In genomic region chr1:151619489-151620093, GRCh38 we compare ENCODE assay signal across 9 cellular contexts. TPM values are rescaled to one million over a fixed set of nuclear protein-coding genes. Genes with fewer than 3 reads are reported as not detected.
A peak's percentile ranks its signal among the peaks of the same experiment; 100 is the strongest.
DNase-seq lines count a peak whose midpoint lies in the region; ATAC-seq and TF ChIP-seq lines count a peak whose summit lies in the region.
"Had no signal": no experiment of that assay in that cellular context is flagged by ENCODE, and none has a peak within 500 bp of the region (broad histone marks: within the 10 kb centered on the region; RNA-seq: fewer than 3 reads in every experiment).

No MANE protein-coding gene starts in this region.

- ATAC-seq in upper lobe of left lung (ENCODE audit: low FRiP score in 2 of 2) (peak in 1 of 2 donors; percentile 66), HG02798 (IDR thresholded peaks at IDR 0.05; ENCODE audit: poor library complexity, unreplicated experiment) (no peak)

- peak overlapping the region; percentile 38 for H3K27ac ChIP-seq in mesenchymal stem cell (ENCODE audit: low read length, poor library complexity, severe bottlenecking)
- H3K27ac ChIP-seq in upper lobe of left lung, result peak overlapping the region; percentile 54 to 75 (median 66)

- in situ Hi-C loops in G401 (cut with HindIII; ENCODE audit: low sequenced_read_pairs), result no loop called here

- no peak for TF ChIP-seq EP300 in upper lobe of left lung (IDR thresholded peaks at IDR 0.05)

- no peak overlapping the region for H2AFZ ChIP-seq in mesenchymal stem cell (ENCODE audit: low read depth, low read length)

- H2BK12ac ChIP-seq in mesenchymal stem cell (ENCODE audit: low read length in 2 of 2), result no peak overlapping the region

- H3K4me1 Mint-ChIP-seq in activated CD4-positive, alpha-beta memory T cell treated with anti-CD3 and anti-CD28 coated beads for 36 hours (ENCODE audit: low read depth), result peaks cover 52% of the 10 kb centered on the region
- peaks cover 43% of the 10 kb centered on the region for H3K4me1 Mint-ChIP-seq in activated CD4-positive, alpha-beta memory T cell treated with anti-CD3 and anti-CD28 coated beads, Interleukin-2, amount 10 ng/mL, durations not matched to agents 7 days and 5 days
- peaks cover 37% of the 10 kb centered on the region for H3K4me1 Mint-ChIP-seq in MCF 10A (ENCODE audit: insufficient read depth, unreplicated experiment)

- H2BK15ac ChIP-seq in mesenchymal stem cell (ENCODE audit: low read depth, poor library complexity, severe bottlenecking), result no peak overlapping the region

- no peak overlapping the region for H4K8ac ChIP-seq in mesenchymal stem cell (ENCODE audit: low read length)

- H3K23ac ChIP-seq in mesenchymal stem cell (ENCODE audit: low read length in 2 of 2), result no peak overlapping the region

- peak overlapping the region in 1 of 2 experiments; percentile 16 for H3K4ac ChIP-seq in mesenchymal stem cell (ENCODE audit: low read depth in 1 of 2, low read length in 2 of 2)

- H3K4me1 ChIP-seq in mesenchymal stem cell (ENCODE audit: control insufficient read depth, insufficient read depth, low read depth, low read length) (peaks cover 8% of the 10 kb centered on the region), upper lobe of left lung (peaks cover 30 to 50% (median 38%) of the 10 kb centered on the region in 4 donors)

- peaks cover 2% of the 10 kb centered on the region for H3K36me3 Mint-ChIP-seq in activated CD4-positive, alpha-beta memory T cell treated with anti-CD3 and anti-CD28 coated beads for 36 hours
- H3K36me3 Mint-ChIP-seq in activated CD4-positive, alpha-beta memory T cell treated with anti-CD3 and anti-CD28 coated beads, Interleukin-2, amount 10 ng/mL, durations not matched to agents 7 days and 5 days (ENCODE audit: low read depth), result peaks cover 6% of the 10 kb centered on the region
- H3K36me3 Mint-ChIP-seq in MCF 10A (ENCODE audit: insufficient read depth, unreplicated experiment), result no peaks in the 10 kb centered on the region

- no peaks in the 10 kb centered on the region for H3K9me3 ChIP-seq in mesenchymal stem cell (ENCODE audit: control insufficient read depth, low read length)
- no peaks in the 10 kb centered on the region for H3K9me3 ChIP-seq in upper lobe of left lung

- peaks cover 12% of the 10 kb centered on the region for H3K79me1 ChIP-seq in mesenchymal stem cell (replicated peaks; ENCODE audit: low read length, poor library complexity, severe bottlenecking)

- TF ChIP-seq POLR2A in upper lobe of left lung (IDR thresholded peaks at IDR 0.05), result no peak

- no peak overlapping the region for H3K14ac ChIP-seq in mesenchymal stem cell (ENCODE audit: low read length in 2 of 2)

- CTCF ChIA-PET in activated CD4-positive, alpha-beta memory T cell treated with anti-CD3 and anti-CD28 coated beads for 36 hours (lab: Charles Lee), result interaction anchor here (1.2 to 1.8 kb wide), 2 partner anchors 26 to 175 kb away, joined by 3 to 9 read pairs; no protein-coding TSS in a partner anchor
- CTCF ChIA-PET in activated CD4-positive, alpha-beta memory T cell treated with anti-CD3 and anti-CD28 coated beads, Interleukin-2, amount 10 ng/mL, durations not matched to agents 7 days and 5 days (lab: Charles Lee), result interaction anchor here (0.8 to 1.8 kb wide), 4 partner anchors 8 to 26 kb away, joined by 3 to 6 read pairs (median 4); no protein-coding TSS in a partner anchor
- CTCF ChIA-PET in MCF 10A (lab: Yijun Ruan, JAX), result interaction anchor here (0.6 to 4.5 kb wide), 8 partner anchors 23 to 217 kb away, joined by 3 to 33 read pairs (median 6); no protein-coding TSS in a partner anchor

- H2BK120ac ChIP-seq in mesenchymal stem cell (ENCODE audit: low read depth, low read length), result no peak overlapping the region

- no peak overlapping the region for H3K4me2 ChIP-seq in mesenchymal stem cell (ENCODE audit: low read length, poor library complexity, severe bottlenecking)

- WGBS in mesenchymal stem cell, result 60% methylated on average over 6 of the region's 6 CpGs
- 64% methylated on average over 6 of the region's 6 CpGs for WGBS in upper lobe of left lung, 2 donors

- H3K27me3 Mint-ChIP-seq in activated CD4-positive, alpha-beta memory T cell treated with anti-CD3 and anti-CD28 coated beads for 36 hours, result no peaks in the 10 kb centered on the region
- H3K27me3 Mint-ChIP-seq in activated CD4-positive, alpha-beta memory T cell treated with anti-CD3 and anti-CD28 coated beads, Interleukin-2, amount 10 ng/mL, durations not matched to agents 7 days and 5 days, result no peaks in the 10 kb centered on the region
- H3K27me3 Mint-ChIP-seq in MCF 10A (ENCODE audit: insufficient read depth, unreplicated experiment), result no peaks in the 10 kb centered on the region
- H3K27me3 Mint-ChIP-seq: B cell had no signal

- intact Hi-C loops in activated CD4-positive, alpha-beta memory T cell treated with anti-CD3 and anti-CD28 coated beads for 36 hours (cut with micrococcal nuclease), result loop anchor here (10.0 kb wide), 1 partner anchor 325 kb away; no protein-coding TSS in a partner anchor
- intact Hi-C loops in MCF 10A (cut with micrococcal nuclease), result no loop called here

- no peak overlapping the region for H3K18ac ChIP-seq in mesenchymal stem cell (ENCODE audit: low read depth in 1 of 2, low read length in 2 of 2)

- H3K27ac Mint-ChIP-seq in activated CD4-positive, alpha-beta memory T cell treated with anti-CD3 and anti-CD28 coated beads for 36 hours, result peak overlapping the region; percentile 38
- no peak overlapping the region for H3K27ac Mint-ChIP-seq in activated CD4-positive, alpha-beta memory T cell treated with anti-CD3 and anti-CD28 coated beads, Interleukin-2, amount 10 ng/mL, durations not matched to agents 7 days and 5 days
- H3K27ac Mint-ChIP-seq in MCF 10A (ENCODE audit: low read depth, unreplicated experiment), result peak overlapping the region; percentile 17
- H3K27ac Mint-ChIP-seq: B cell had no signal

- DNase-seq in activated CD4-positive, alpha-beta memory T cell treated with anti-CD3 and anti-CD28 coated beads for 36 hours, result no peak
- no peak for DNase-seq in activated CD4-positive, alpha-beta memory T cell treated with anti-CD3 and anti-CD28 coated beads, Interleukin-2, amount 10 ng/mL, durations not matched to agents 7 days and 5 days
- DNase-seq in MCF 10A (ENCODE audit: unreplicated experiment) (peak; percentile 58), mesenchymal stem cell (peak; percentile 89), upper lobe of left lung (no peak), GM19238 (ENCODE audit: insufficient read length, low spot score) (no peak), G401 (ENCODE audit: low spot score) (no peak)

- no peak overlapping the region for H2AK5ac ChIP-seq in mesenchymal stem cell (ENCODE audit: low read length, severe bottlenecking)

- H4K91ac ChIP-seq in mesenchymal stem cell (ENCODE audit: low read length), result no peak overlapping the region

- H3K4me3 ChIP-seq in mesenchymal stem cell (ENCODE audit: insufficient read depth in 1 of 2, low read depth in 1 of 2, low read length in 2 of 2), result peak overlapping the region in 1 of 2 experiments; percentile 26
- no peak overlapping the region for H3K4me3 ChIP-seq in upper lobe of left lung

- TF ChIP-seq CTCF in MCF 10A (IDR thresholded peaks at IDR 0.05; ENCODE audit: unreplicated experiment) (no peak), upper lobe of left lung (IDR thresholded peaks at IDR 0.05) (no peak)

- POLR2A ChIA-PET in activated CD4-positive, alpha-beta memory T cell treated with anti-CD3 and anti-CD28 coated beads for 36 hours (lab: Charles Lee), result interaction anchor here (1.1 to 1.4 kb wide), 3 partner anchors 9 to 221 kb away, joined by 3 to 6 read pairs (median 3); partner anchors contain the start of gene PSMB4
- POLR2A ChIA-PET in activated CD4-positive, alpha-beta memory T cell treated with anti-CD3 and anti-CD28 coated beads, Interleukin-2, amount 10 ng/mL, durations not matched to agents 7 days and 5 days (lab: Charles Lee), result interaction anchor here (0.9 to 1.5 kb wide), 3 partner anchors 12 to 144 kb away, joined by 3 to 5 read pairs (median 3); partner anchors contain the start of gene MRPL9
- POLR2A ChIA-PET in MCF 10A (lab: Yijun Ruan, JAX), result interaction anchor here (1.0 to 4.2 kb wide), 9 partner anchors 8 to 219 kb away, joined by 3 to 37 read pairs (median 8); partner anchors contain the start of genes SNX27 and TUFT1

- H2BK5ac ChIP-seq in mesenchymal stem cell (ENCODE audit: low read depth, low read length, poor library complexity, severe bottlenecking), result no peak overlapping the region

- no peak overlapping the region for H3K4me3 Mint-ChIP-seq in activated CD4-positive, alpha-beta memory T cell treated with anti-CD3 and anti-CD28 coated beads for 36 hours
- no peak overlapping the region for H3K4me3 Mint-ChIP-seq in activated CD4-positive, alpha-beta memory T cell treated with anti-CD3 and anti-CD28 coated beads, Interleukin-2, amount 10 ng/mL, durations not matched to agents 7 days and 5 days
- no peak overlapping the region for H3K4me3 Mint-ChIP-seq in MCF 10A (ENCODE audit: unreplicated experiment)
- H3K4me3 Mint-ChIP-seq: B cell had no signal

- H3K9me3 Mint-ChIP-seq in activated CD4-positive, alpha-beta memory T cell treated with anti-CD3 and anti-CD28 coated beads for 36 hours, result no peaks in the 10 kb centered on the region
- no peaks in the 10 kb centered on the region for H3K9me3 Mint-ChIP-seq in activated CD4-positive, alpha-beta memory T cell treated with anti-CD3 and anti-CD28 coated beads, Interleukin-2, amount 10 ng/mL, durations not matched to agents 7 days and 5 days
- no peaks in the 10 kb centered on the region for H3K9me3 Mint-ChIP-seq in MCF 10A (ENCODE audit: unreplicated experiment)

- no peaks in the 10 kb centered on the region for H3K27me3 ChIP-seq in mesenchymal stem cell (ENCODE audit: control insufficient read depth in 1 of 2, insufficient read depth in 1 of 2, low read length in 2 of 2)
- no peaks in the 10 kb centered on the region for H3K27me3 ChIP-seq in upper lobe of left lung

- H3K36me3 ChIP-seq in mesenchymal stem cell (ENCODE audit: control insufficient read depth in 1 of 2, insufficient read depth in 2 of 2, low read depth in 1 of 2, low read length in 2 of 2) (peaks cover 0 to 8% of the 10 kb centered on the region in 2 experiments), upper lobe of left lung (no peaks in the 10 kb centered on the region)

- BruUV-seq in MCF 10A (replicated peaks; lab: Mats Ljungman, UMichigan), result no TSS peak

- peak overlapping the region; percentile 41 for H3K9ac ChIP-seq in mesenchymal stem cell (ENCODE audit: low read length)

RNA-seq across cellular contexts. Expression of gene SNX27, which starts 7.7 kb away (rescaled TPM):
- 10 to 100 TPM; 27.1 to 30.7 TPM for total RNA-seq in activated CD4-positive, alpha-beta memory T cell treated with anti-CD3 and anti-CD28 coated beads for 36 hours
- 10 to 100 TPM; 28.9 to 29.6 TPM for total RNA-seq in activated CD4-positive, alpha-beta memory T cell treated with anti-CD3 and anti-CD28 coated beads, Interleukin-2, amount 10 ng/mL, durations not matched to agents 7 days and 5 days
- 36.9 and 43.1 TPM in 2 replicates for total RNA-seq in MCF 10A (2022)
- 19.7 TPM for polyA plus RNA-seq in mesenchymal stem cell (2013, experiment 1 of 2)
- polyA plus RNA-seq in mesenchymal stem cell (2013, experiment 2 of 2), result 18.9 TPM
- total RNA-seq in upper lobe of left lung, result 10 to 100 TPM; 35.0 to 62.9 (median 51.9) TPM
- total RNA-seq in G401 (2014; rRNA removed; shearing (Covaris generic)), result 25.5 and 32.7 TPM in 2 replicates

Comparison
In these comparisons a context has a peak if more than half of its experiments do, and no peak if none do; other contexts are left out.
1. DNase-seq: peak in MCF 10A (single experiment) and mesenchymal stem cell (single experiment); none in activated CD4-positive, alpha-beta memory T cell treated with anti-CD3 and anti-CD28 coated beads for 36 hours (single experiment), activated CD4-positive, alpha-beta memory T cell treated with anti-CD3 and anti-CD28 coated beads, Interleukin-2, amount 10 ng/mL, durations not matched to agents 7 days and 5 days (single experiment), upper lobe of left lung (0 of 2), GM19238 (single experiment) and G401 (single experiment).